Comparison of ENCODE assay signal across 25 cellular contexts in the genomic region with DNA sequence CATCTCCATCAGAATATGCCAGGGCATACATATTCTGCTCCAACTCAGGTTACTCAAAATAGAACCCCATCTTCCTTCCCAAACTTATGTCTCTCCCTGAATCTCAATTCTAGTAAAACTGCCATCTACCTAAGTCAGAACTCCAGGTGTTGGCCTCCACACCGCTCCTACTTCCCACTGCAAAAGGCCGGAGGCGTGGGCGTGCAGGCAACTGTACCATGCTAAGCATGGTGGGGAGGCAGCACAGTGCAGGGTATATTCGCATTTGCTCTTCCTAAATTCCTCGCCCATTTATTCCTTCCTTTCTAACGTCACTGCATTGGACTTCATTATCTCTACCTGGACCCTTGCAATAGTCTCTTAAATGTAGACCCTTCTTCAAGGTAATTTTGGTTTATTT.
"Had no signal": no experiment of that assay in that cellular context is flagged by ENCODE, and none has a peak within 500 bp of the region (broad histone marks: within the 10 kb centered on the region; RNA-seq: fewer than 3 reads in every experiment).

No MANE protein-coding gene starts in this region.

- H3K9me3 ChIP-seq: lower lobe of right lung, pancreas, prostate gland, tibial nerve, uterus had no signal

- DNase-seq: hypothalamus; islet precursor cell; lower lobe of right lung; mammary epithelial cell; mesendoderm; midbrain; naive thymus-derived CD8-positive, alpha-beta T cell; nucleus accumbens; pancreas; retina; right cardiac atrium; stimulated activated CD4-positive, alpha-beta T cell treated with anti-CD3 and anti-CD28 coated beads, Interleukin-12 subunit alpha, Interleukin-12 subunit beta, amount 100 ng/mL, for 4 hours; stimulated activated CD4-positive, alpha-beta T cell treated with anti-CD3 and anti-CD28 coated beads, Interleukin-15, amount 100 ng/mL, for 24 hours; stimulated activated CD4-positive, alpha-beta T cell treated with anti-CD3 and anti-CD28 coated beads, Interleukin-2, amount 100 ng/mL, for 24 hours; stimulated activated CD4-positive, alpha-beta T cell treated with anti-CD3 and anti-CD28 coated beads, Interleukin-4, amount 100 ng/mL, for 1 hour; stimulated activated naive CD4-positive, alpha-beta T cell treated with Interleukin-2 at 50 U/mL for 16 hours; substantia nigra; uterus had no signal

- H3K4me3 ChIP-seq: lower lobe of right lung, pancreas, prostate gland, skin epidermis, tibial nerve, uterus had no signal

- H3K27me3 Mint-ChIP-seq: naive thymus-derived CD8-positive, alpha-beta T cell; type B pancreatic cell had no signal

- FAIRE-seq: pancreas had no signal

- H3K36me3 Mint-ChIP-seq: naive thymus-derived CD8-positive, alpha-beta T cell; type B pancreatic cell had no signal

- ATAC-seq: lower lobe of right lung; naive thymus-derived CD8-positive, alpha-beta T cell; pancreas; right cardiac atrium; sciatic nerve had no signal

- H3K36me3 ChIP-seq: lower lobe of right lung, pancreas, prostate gland, tibial nerve, uterus had no signal

- H3K9me3 Mint-ChIP-seq: naive thymus-derived CD8-positive, alpha-beta T cell; nephron; neural crest cell had no signal

- H3K27me3 ChIP-seq: pancreas, tibial nerve, uterus had no signal

- H3K27ac ChIP-seq: lower lobe of right lung, pancreas, prostate gland, skin epidermis had no signal

- H3K4me3 Mint-ChIP-seq: naive thymus-derived CD8-positive, alpha-beta T cell; nephron; neural crest cell; type B pancreatic cell had no signal

- H3K27ac Mint-ChIP-seq: type B pancreatic cell had no signal
